8 cellular contexts compared by ENCODE assay signal in the genomic region with DNA sequence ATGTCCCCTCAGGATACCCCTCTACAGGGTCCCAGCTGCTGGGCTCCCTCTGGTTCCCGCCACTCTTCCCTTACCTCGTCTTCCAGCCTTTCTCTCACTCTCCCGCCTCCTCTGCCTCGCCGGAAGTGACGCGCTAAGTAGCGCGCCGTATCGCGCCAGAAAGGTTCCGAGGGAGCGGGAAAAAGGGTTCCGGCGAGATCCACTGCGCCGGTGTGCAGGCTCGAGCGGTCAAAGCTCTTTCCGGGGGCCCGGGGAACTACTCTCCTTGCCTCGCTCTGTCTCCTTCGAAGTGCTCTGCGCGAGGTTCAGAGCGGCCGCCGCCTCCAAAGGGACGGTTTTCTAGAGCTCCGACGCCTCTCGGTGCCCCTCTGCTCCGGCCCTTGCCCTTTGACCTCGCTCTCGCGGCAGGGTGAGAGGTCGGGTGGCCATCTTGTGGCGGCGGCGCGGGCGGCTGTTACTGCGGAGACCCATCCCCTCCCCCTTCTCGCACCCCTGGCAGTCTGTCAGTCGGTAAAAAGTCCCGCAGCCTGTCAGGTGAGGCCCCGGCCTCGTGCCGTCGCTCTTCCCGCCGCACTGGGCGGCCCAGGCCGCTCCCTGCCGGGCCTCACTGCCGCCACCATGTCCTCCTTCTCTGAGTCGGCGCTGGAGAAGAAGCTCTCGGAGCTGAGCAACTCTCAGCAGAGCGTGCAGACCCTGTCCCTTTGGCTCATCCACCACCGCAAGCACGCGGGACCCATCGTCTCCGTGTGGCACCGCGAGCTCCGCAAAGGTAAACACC. TPM values are rescaled to one million over a fixed set of nuclear protein-coding genes. Genes with fewer than 3 reads are reported as not detected.
DNase-seq lines count a peak whose midpoint lies in the region; ATAC-seq and TF ChIP-seq lines count a peak whose summit lies in the region.

A gene with protein sequence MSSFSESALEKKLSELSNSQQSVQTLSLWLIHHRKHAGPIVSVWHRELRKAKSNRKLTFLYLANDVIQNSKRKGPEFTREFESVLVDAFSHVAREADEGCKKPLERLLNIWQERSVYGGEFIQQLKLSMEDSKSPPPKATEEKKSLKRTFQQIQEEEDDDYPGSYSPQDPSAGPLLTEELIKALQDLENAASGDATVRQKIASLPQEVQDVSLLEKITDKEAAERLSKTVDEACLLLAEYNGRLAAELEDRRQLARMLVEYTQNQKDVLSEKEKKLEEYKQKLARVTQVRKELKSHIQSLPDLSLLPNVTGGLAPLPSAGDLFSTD (plus strand): TSS at position 417 of the 778 bp plus-strand sequence. CDS start 202 bp downstream, at position 619.
A gene (minus strand): TSS at position 127 of the 778 bp plus-strand sequence. CDS start 19,640 bp downstream, outside the sequence.

- CTCF ChIA-PET in AG04450 (lab: Charles Lee), result interaction anchor here (0.6 to 1.6 kb wide), 6 partner anchors 10 to 469 kb away, joined by 3 to 6 read pairs (median 3); no protein-coding TSS in a partner anchor

- ATAC-seq in GM18873 (IDR thresholded peaks at IDR 0.05; ENCODE audit: low FRiP score, unreplicated experiment), result peak; percentile 77
- peak; percentile 77 for ATAC-seq in HG03159 (IDR thresholded peaks at IDR 0.05; ENCODE audit: unreplicated experiment)

- DNase-seq in AG04450 (ENCODE audit: low read depth, low spot score), result peak; percentile 54
- peak; percentile 88 for DNase-seq in NCI-H226
- peak; percentile 75 to 80 (median 78) for DNase-seq in activated CD4-positive, CD25-positive, alpha-beta regulatory T cell (lab: John Stamatoyannopoulos, UW)
- DNase-seq in caudate nucleus (lab: John Stamatoyannopoulos, UW), result peak in 59 of 61 donors; percentile 62 to 97 (median 88)
- peak; percentile 92 for DNase-seq in iPS-NIHi7 (ENCODE audit: extremely low spot score)
- peak; percentile 53 for DNase-seq in smooth muscle cell (lab: John Stamatoyannopoulos, UW; ENCODE audit: unreplicated experiment)

- no peaks in the 10 kb centered on the region for H3F3A ChIP-seq in smooth muscle cell (ENCODE audit: low read depth)

- under 1% methylated on average over 68 of the region's 69 CpGs for WGBS in smooth muscle cell (ENCODE audit: low lambda C conversion rate)

- 0 out of 2 replicates have a peak, but pooled peaks have one; percentile 12 for TF ChIP-seq CTCF in AG04450 (IDR thresholded peaks at IDR 0.05; ENCODE audit: low read depth, low read length)
- TF ChIP-seq CTCF in smooth muscle cell (IDR thresholded peaks at IDR 0.05; ENCODE audit: borderline replicate concordance, insufficient read depth, poor library complexity, severe bottlenecking), result no peak

- peak within 1 kb of the TSS; percentile 85 for H3K27ac ChIP-seq in AG04450 (ENCODE audit: low read depth, low read length)
- peak within 1 kb of the TSS; percentile 91 for H3K27ac ChIP-seq in caudate nucleus (ENCODE audit: low read depth, low read length)
- peak within 1 kb of the TSS; percentile 90 for H3K27ac ChIP-seq in smooth muscle cell (ENCODE audit: low read depth)

- peak within 1 kb of the TSS; percentile 99 for H3K4me2 ChIP-seq in smooth muscle cell

- no peaks in the 10 kb centered on the region for H3K36me3 ChIP-seq in smooth muscle cell (ENCODE audit: low read depth)

- peak within 1 kb of the TSS; percentile 95 for H3K9ac ChIP-seq in smooth muscle cell (ENCODE audit: low read depth)

- H3K9me3 ChIP-seq in AG04450 (ENCODE audit: control insufficient read depth, insufficient read depth, low read length) (no peaks in the 10 kb centered on the region; the same call in 1 of the 2 replicates), smooth muscle cell (replicated peaks; ENCODE audit: low read depth) (no peaks in the 10 kb centered on the region)

- H2AFZ ChIP-seq in smooth muscle cell (ENCODE audit: low read depth), result peak within 1 kb of the TSS; percentile 94

- peaks cover 20% of the 10 kb centered on the region for H3K4me1 ChIP-seq in smooth muscle cell (ENCODE audit: low read depth)

- POLR2A ChIA-PET in AG04450 (lab: Yijun Ruan, JAX), result interaction anchor here (0.6 to 1.6 kb wide), 8 partner anchors 9 to 140 kb away, joined by 3 to 10 read pairs (median 3); no protein-coding TSS in a partner anchor

- H3K4me3 ChIP-seq in AG04450 (ENCODE audit: low read depth, low read length) (peak within 1 kb of the TSS; percentile 95), smooth muscle cell (peak within 1 kb of the TSS; percentile 90)

- H3K27me3 ChIP-seq in AG04450 (ENCODE audit: control insufficient read depth, insufficient read depth, low read length), result no peaks in the 10 kb centered on the region
- no peaks in the 10 kb centered on the region for H3K27me3 ChIP-seq in smooth muscle cell (ENCODE audit: low read depth)

- H4K20me1 ChIP-seq in smooth muscle cell (ENCODE audit: low read depth), result peaks cover 25% of the 10 kb centered on the region

- H3K79me2 ChIP-seq in smooth muscle cell (ENCODE audit: low read depth), result peaks cover 98% of the 10 kb centered on the region

RNA-seq across cellular contexts. Expression of the first gene that starts in this region (rescaled TPM):
- polyA plus RNA-seq in AG04450 (2011; rRNA removed) (21.5 and 23.7 TPM in 2 replicates), smooth muscle cell (13.5 and 19.6 TPM in 2 replicates)
- polyA minus RNA-seq in AG04450 (2011; rRNA and poly(A)+ RNA removed), result 16.1 and 20.2 TPM in 2 replicates
- 40.2 and 59.1 TPM in 2 replicates for total RNA-seq in smooth muscle cell

RNA-seq across cellular contexts. Expression of the second gene that starts in this region (rescaled TPM):
- polyA plus RNA-seq in AG04450 (2011; rRNA removed) (14.7 and 15.1 TPM in 2 replicates), smooth muscle cell (14.2 and 20.0 TPM in 2 replicates)
- 23.1 and 25.2 TPM in 2 replicates for polyA minus RNA-seq in AG04450 (2011; rRNA and poly(A)+ RNA removed)
- total RNA-seq in smooth muscle cell, result 17.0 and 20.4 TPM in 2 replicates

Comparison
In these comparisons a context has a peak if more than half of its experiments do, and no peak if none do; other contexts are left out.
1. Peak in every context shown above with its lines: DNase-seq, ATAC-seq, H3K4me3 ChIP-seq and H3K27ac ChIP-seq.